ENCODE assay signal across 25 cellular contexts in the genomic region with DNA sequence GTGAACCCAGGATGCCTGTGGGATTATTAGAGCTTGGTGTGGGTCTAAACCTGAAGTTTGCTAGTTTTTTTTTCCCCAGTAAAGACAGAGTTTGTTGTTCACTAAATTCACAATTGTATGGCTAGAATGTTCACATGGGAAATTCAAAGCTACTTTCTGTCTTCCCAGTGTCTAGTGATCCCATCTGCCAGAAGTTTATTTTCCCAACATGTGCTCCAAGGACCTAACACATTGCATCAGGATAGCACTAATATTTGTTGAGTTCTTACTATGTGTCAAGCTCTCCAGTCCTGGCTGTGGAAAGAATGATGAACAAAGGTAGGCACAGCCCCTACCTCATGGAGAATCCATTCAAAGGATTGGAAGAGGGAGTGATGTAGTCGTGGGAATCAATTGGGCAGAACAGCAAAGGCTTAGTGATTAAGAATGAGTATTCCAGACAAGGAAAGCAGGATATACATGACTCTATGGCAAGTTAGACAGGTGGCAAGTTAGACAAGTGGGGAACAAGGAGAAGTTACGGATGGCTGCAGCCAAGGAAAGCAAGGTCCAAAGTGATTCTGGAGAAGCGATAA.
DNase-seq lines count a peak whose midpoint lies in the region; ATAC-seq, FAIRE-seq and TF ChIP-seq lines count a peak whose summit lies in the region.
"Had no signal": no experiment of that assay in that cellular context is flagged by ENCODE, and none has a peak within 500 bp of the region (broad histone marks: within the 10 kb centered on the region; RNA-seq: fewer than 3 reads in every experiment).

No MANE protein-coding gene starts in this region.

- no peak for TF ChIP-seq CTCF in epithelial cell of proximal tubule (conservative IDR thresholded peaks at IDR 0.05; ENCODE audit: low read depth, low read length)

- H3K27ac Mint-ChIP-seq in activated T-helper 17 cell treated with anti-CD3 and anti-CD28 coated beads, Interleukin-2, amount 50 U/mL, for 72 hours = no peak overlapping the region

- FAIRE-seq in RCC 7860 (lab: Jason Lieb, UNC) = no peak
- FAIRE-seq: GM18507, HepG2, K562 had no signal

- H3K36me3 Mint-ChIP-seq in activated T-helper 17 cell treated with anti-CD3 and anti-CD28 coated beads, Interleukin-2, amount 50 U/mL, for 72 hours (ENCODE audit: low read depth) = no peaks in the 10 kb centered on the region

- H3K4me3 Mint-ChIP-seq in activated T-helper 17 cell treated with anti-CD3 and anti-CD28 coated beads, Interleukin-2, amount 50 U/mL, for 72 hours = no peak overlapping the region
- H3K4me3 Mint-ChIP-seq: H9 had no signal

- peaks cover 9% of the 10 kb centered on the region for H3K9me3 Mint-ChIP-seq in activated T-helper 17 cell treated with anti-CD3 and anti-CD28 coated beads, Interleukin-2, amount 50 U/mL, for 72 hours

- H3K27me3 Mint-ChIP-seq in activated T-helper 17 cell treated with anti-CD3 and anti-CD28 coated beads, Interleukin-2, amount 50 U/mL, for 72 hours = peaks cover 13% of the 10 kb centered on the region

- no peaks in the 10 kb centered on the region for H3K4me1 Mint-ChIP-seq in activated T-helper 17 cell treated with anti-CD3 and anti-CD28 coated beads, Interleukin-2, amount 50 U/mL, for 72 hours

- DNase-seq in Daoy (ENCODE audit: low read depth) = peak; percentile 30
- peak; percentile 52 for DNase-seq in RCC 7860 (ENCODE audit: low spot score)
- DNase-seq in epithelial cell of proximal tubule (ENCODE audit: low read depth) = peak; percentile 9
- DNase-seq in kidney tubule cell (ENCODE audit: low spot score) = peak; percentile 72
- no peak for DNase-seq in caudate nucleus (lab: John Stamatoyannopoulos, UW)
- DNase-seq in hypothalamus (lab: John Stamatoyannopoulos, UW) = no peak
- DNase-seq: 8988T; ACHN; Calu3; H9; MG63; NCI-H2029; NCI-H446; NCI-H524 treated with DMSO at 0.1 percent for 48 hours; NK-92 treated with Interleukin-12 subunit alpha and Interleukin-12 subunit beta, amount 100 ng/mL, for 24 hours; PC-9; SIG-M5; SK-N-SH; SW 1271 had no signal

- no peak overlapping the region for H3K4me3 ChIP-seq in epithelial cell of proximal tubule (ENCODE audit: low read depth, low read length)
- H3K4me3 ChIP-seq: K562, MG63, PC-9 had no signal

- ATAC-seq in HG02973 (IDR thresholded peaks at IDR 0.05; ENCODE audit: unreplicated experiment) = no peak
- ATAC-seq in activated T-helper 17 cell treated with anti-CD3 and anti-CD28 coated beads, Interleukin-2, amount 50 U/mL, for 72 hours (replicated peaks) = no peak
- ATAC-seq: HepG2, K562 had no signal

- H3K27ac ChIP-seq in caudate nucleus (ENCODE audit: low read depth, low read length) = no peak overlapping the region
- H3K27ac ChIP-seq: PC-9, RWPE1 had no signal

Comparison
In these comparisons a context has a peak if more than half of its experiments do, and no peak if none do; other contexts are left out.
1. DNase-seq: peak in Daoy (single experiment), RCC 7860 (single experiment), epithelial cell of proximal tubule (single experiment) and kidney tubule cell (single experiment); none in caudate nucleus (0 of 61) and hypothalamus (0 of 51).